10 cellular contexts compared by ENCODE assay signal in genomic region chr20:1427457-1428054, GRCh38. TPM values are rescaled to one million over a fixed set of nuclear protein-coding genes. Genes with fewer than 3 reads are reported as not detected.
DNase-seq lines count a peak whose midpoint lies in the region; ATAC-seq, FAIRE-seq and TF ChIP-seq lines count a peak whose summit lies in the region.
"Had no signal": no experiment of that assay in that cellular context is flagged by ENCODE, and none has a peak within 500 bp of the region (broad histone marks: within the 10 kb centered on the region; RNA-seq: fewer than 3 reads in every experiment).

No MANE protein-coding gene starts in this region.

- H2AFZ ChIP-seq in endothelial cell of umbilical vein (ENCODE audit: low read depth, low read length): no peak overlapping the region

- intact Hi-C loops in endothelial cell of umbilical vein (cut with micrococcal nuclease): no loop called here
- intact Hi-C loops in aorta (cut with DNase I): no loop called here

- no peak overlapping the region for H3K4me3 ChIP-seq in endothelial cell of umbilical vein (replicated peaks in 1 of 3; ENCODE audit: insufficient read depth in 1 of 3, low read depth in 1 of 3, low read length in 3 of 3)
- H3K4me3 ChIP-seq in aorta (ENCODE audit: low read length in 2 of 2): no peak overlapping the region

- H3K9me1 ChIP-seq in endothelial cell of umbilical vein (replicated peaks; ENCODE audit: control insufficient read depth, extremely low read depth, insufficient read depth, low read length): no peaks in the 10 kb centered on the region

- no peaks in the 10 kb centered on the region for H3K36me3 ChIP-seq in endothelial cell of umbilical vein (ENCODE audit: control insufficient read depth in 2 of 2, extremely low read depth in 1 of 2, insufficient read depth in 2 of 2, low read length in 2 of 2)
- no peaks in the 10 kb centered on the region for H3K36me3 ChIP-seq in aorta (ENCODE audit: control insufficient read depth in 1 of 2, insufficient read depth in 2 of 2, low read length in 1 of 2)

- no peaks in the 10 kb centered on the region for H3K79me2 ChIP-seq in endothelial cell of umbilical vein (ENCODE audit: control insufficient read depth, insufficient read depth, low read length)

- TF ChIP-seq POLR2A in endothelial cell of umbilical vein (IDR thresholded peaks at IDR 0.05; ENCODE audit: low read depth, low read length): no peak

- no TSS peak for BruUV-seq in endothelial cell of umbilical vein (replicated peaks; lab: Mats Ljungman, UMichigan)

- TF ChIP-seq CTCF in endothelial cell of umbilical vein (IDR thresholded peaks at IDR 0.05; ENCODE audit: extremely low read depth in 1 of 2, insufficient read depth in 1 of 2, low read depth in 1 of 2, low read length in 2 of 2): no peak

- no peak for FAIRE-seq in endothelial cell of umbilical vein (lab: Jason Lieb, UNC)

- no peaks in the 10 kb centered on the region for H4K20me1 ChIP-seq in endothelial cell of umbilical vein (replicated peaks; ENCODE audit: control insufficient read depth, extremely low read depth, insufficient read depth, low read length)

- POLR2A ChIA-PET in endothelial cell of umbilical vein (lab: Charles Lee): no interaction called here

- dilution Hi-C loops in endothelial cell of umbilical vein (cut with MboI; ENCODE audit: extremely low pct_ligation_motif_present, low sequenced_read_pairs): loop anchor here (25.0 kb wide), 1 partner anchor 115 kb away; no protein-coding TSS in a partner anchor

- H3K4me2 ChIP-seq in endothelial cell of umbilical vein (ENCODE audit: insufficient read depth, low read length): no peak overlapping the region

- no peaks in the 10 kb centered on the region for H3K4me1 ChIP-seq in endothelial cell of umbilical vein (ENCODE audit: control insufficient read depth, extremely low read depth, insufficient read depth, low read length)
- no peaks in the 10 kb centered on the region for H3K4me1 ChIP-seq in aorta (ENCODE audit: control insufficient read depth in 1 of 2, insufficient read depth in 2 of 2, low read length in 2 of 2)

- H3K27me3 ChIP-seq in endothelial cell of umbilical vein (ENCODE audit: control insufficient read depth in 2 of 2, insufficient read depth in 2 of 2, low read length in 2 of 2) (no peaks in the 10 kb centered on the region), aorta (ENCODE audit: control insufficient read depth in 1 of 2, insufficient read depth in 2 of 2, low read length in 1 of 2) (no peaks in the 10 kb centered on the region)

- WGBS in aorta, 2 donors: 15 to 25% methylated on average over 3 of the region's 3 CpGs

- ATAC-seq in GM18873 (IDR thresholded peaks at IDR 0.05; ENCODE audit: low FRiP score, unreplicated experiment): no peak
- no peak for ATAC-seq in aorta (ENCODE audit: low FRiP score)

- H3K9me3 ChIP-seq in endothelial cell of umbilical vein (replicated peaks; ENCODE audit: control insufficient read depth, insufficient read depth, low read length) (no peaks in the 10 kb centered on the region), aorta (ENCODE audit: control insufficient read depth, low read length) (no peaks in the 10 kb centered on the region)

- DNase-seq in HT1080 (ENCODE audit: low read depth) (peak; percentile 46), NCI-H345 treated with DMSO at 0.1 percent for 48 hours (lab: John Stamatoyannopoulos, UW; ENCODE audit: unreplicated experiment) (peak; percentile 100), endothelial cell of umbilical vein (ENCODE audit: low read depth, low spot score) (peak; percentile 17), smooth muscle cell of the brain vasculature (ENCODE audit: low read depth, low spot score) (peak; percentile 71), aorta (no peak), MV-4-11 (lab: John Stamatoyannopoulos, UW) (no peak)
- DNase-seq: activated CD4-positive, alpha-beta T cell treated with anti-CD3 and anti-CD28 coated beads for 48 hours; amygdala; occipital lobe had no signal

- CTCF ChIA-PET in endothelial cell of umbilical vein (lab: Charles Lee): interaction anchor here (0.7 to 2.0 kb wide), 4 partner anchors 9 to 38 kb away, joined by 3 to 5 read pairs (median 4); no protein-coding TSS in a partner anchor

- H3K27ac ChIP-seq in endothelial cell of umbilical vein (ENCODE audit: insufficient read depth, low read depth, low read length) (no peak overlapping the region), aorta (ENCODE audit: low read depth in 1 of 2, low read length in 2 of 2) (no peak overlapping the region)

- no peak overlapping the region for H3K9ac ChIP-seq in endothelial cell of umbilical vein (replicated peaks; ENCODE audit: extremely low read depth, insufficient read depth, low read length)

TF ChIP-seq in endothelial cell of umbilical vein, 7 proteins besides CTCF, POLR2A, EP300 and RAD21:
- TF ChIP-seq POLR2AphosphoS5 (IDR thresholded peaks at IDR 0.05; ENCODE audit: insufficient read depth, low read depth, low read length): no peak
- no peak for TF ChIP-seq EZH2 (IDR thresholded peaks at IDR 0.05; ENCODE audit: borderline replicate concordance, low read depth, low read length, severe bottlenecking)
- TF ChIP-seq JUN (IDR thresholded peaks at IDR 0.05; ENCODE audit: borderline replicate concordance, insufficient read depth, insufficient read length, low read depth): no peak

RNA-seq across cellular contexts. Expression of gene FKBP1A, which starts 34.7 kb away (rescaled TPM):
- 181 and 419 TPM in 2 replicates for total RNA-seq in HT1080 (2014; rRNA removed; shearing (Covaris generic))
- 989 and 1,085 TPM in 2 replicates for polyA plus RNA-seq in HT1080 (2015; cell fraction: cytosol; rRNA removed)
- 339 and 396 TPM in 2 replicates for polyA plus RNA-seq in HT1080 (2015; cell fraction: nucleus; rRNA removed)
- total RNA-seq in endothelial cell of umbilical vein: 968 and 982 TPM in 2 replicates
- 1,861 and 1,972 TPM in 2 replicates for polyA plus RNA-seq in endothelial cell of umbilical vein
- 1,632 and 1,874 TPM in 2 replicates for polyA plus RNA-seq in endothelial cell of umbilical vein (2011; cell fraction: cytosol; rRNA removed)
- polyA plus RNA-seq in endothelial cell of umbilical vein (2011; cell fraction: nucleus; rRNA removed): 571 and 678 TPM in 2 replicates
- polyA plus RNA-seq in endothelial cell of umbilical vein (2012): 1,466 and 1,504 TPM in 2 replicates
- polyA minus RNA-seq in endothelial cell of umbilical vein: 1,622 and 1,688 TPM in 2 replicates
- polyA minus RNA-seq in endothelial cell of umbilical vein (2011; cell fraction: cytosol; rRNA and poly(A)+ RNA removed): 59.7 TPM
- polyA minus RNA-seq in endothelial cell of umbilical vein (2011; cell fraction: nucleus; rRNA and poly(A)+ RNA removed): 209 and 300 TPM in 2 replicates
- total RNA-seq in aorta: 100 to 1,000 TPM; 249 to 273 TPM
- 100 to 1,000 TPM; 105 to 202 TPM for polyA plus RNA-seq in aorta

RNA-seq across cellular contexts. Expression of gene NSFL1C, which starts 39.1 kb away (rescaled TPM):
- 34.6 and 48.4 TPM in 2 replicates for total RNA-seq in HT1080 (2014; rRNA removed; shearing (Covaris generic))
- polyA plus RNA-seq in HT1080 (2015; cell fraction: cytosol; rRNA removed): 54.1 and 56.8 TPM in 2 replicates
- polyA plus RNA-seq in HT1080 (2015; cell fraction: nucleus; rRNA removed): 81.5 and 91.4 TPM in 2 replicates
- total RNA-seq in endothelial cell of umbilical vein (95.7 and 107 TPM in 2 replicates), aorta (10 to 100 TPM; 61.3 to 71.3 TPM)
- polyA plus RNA-seq in endothelial cell of umbilical vein (26.0 and 27.3 TPM in 2 replicates), aorta (10 to 100 TPM; 35.6 to 59.7 TPM)
- 30.0 and 35.5 TPM in 2 replicates for polyA plus RNA-seq in endothelial cell of umbilical vein (2011; cell fraction: cytosol; rRNA removed)
- 70.9 and 78.9 TPM in 2 replicates for polyA plus RNA-seq in endothelial cell of umbilical vein (2011; cell fraction: nucleus; rRNA removed)
- 88.1 and 119 TPM in 2 replicates for polyA plus RNA-seq in endothelial cell of umbilical vein (2012)
- 37.1 and 37.5 TPM in 2 replicates for polyA minus RNA-seq in endothelial cell of umbilical vein
- polyA minus RNA-seq in endothelial cell of umbilical vein (2011; cell fraction: cytosol; rRNA and poly(A)+ RNA removed): 10.5 TPM
- polyA minus RNA-seq in endothelial cell of umbilical vein (2011; cell fraction: nucleus; rRNA and poly(A)+ RNA removed): 64.1 and 74.2 TPM in 2 replicates

Comparison
In these comparisons a context has a peak if more than half of its experiments do, and no peak if none do; other contexts are left out.
1. DNase-seq: peak in HT1080 (single experiment), NCI-H345 treated with DMSO at 0.1 percent for 48 hours (single experiment), endothelial cell of umbilical vein (single experiment) and smooth muscle cell of the brain vasculature (single experiment); none in aorta (0 of 2) and MV-4-11 (single experiment).